Comparison of ENCODE assay signal across 8 cellular contexts in genomic region chr5:143229426-143229895, GRCh38.
A peak's percentile ranks its signal among the peaks of the same experiment; 100 is the strongest.
DNase-seq lines count a peak whose midpoint lies in the region; ATAC-seq, FAIRE-seq and TF ChIP-seq lines count a peak whose summit lies in the region.

No MANE protein-coding gene starts in this region.

- peak; percentile 38 for ATAC-seq in GM18870 (IDR thresholded peaks at IDR 0.05; ENCODE audit: unreplicated experiment)
- peak; percentile 48 for ATAC-seq in HG02642 (IDR thresholded peaks at IDR 0.05; ENCODE audit: poor library complexity, unreplicated experiment)
- ATAC-seq in mucosa of descending colon = peak; percentile 52
- ATAC-seq in esophagus mucosa = no peak

- H4K20me1 ChIP-seq in PC-9 (ENCODE audit: insufficient read depth) = no peaks in the 10 kb centered on the region

- POLR2A ChIA-PET in PC-9 (lab: Charles Lee; ENCODE audit: unreplicated experiment) = no interaction called here

- H3K9me3 ChIP-seq in mucosa of descending colon = no peaks in the 10 kb centered on the region
- no peaks in the 10 kb centered on the region for H3K9me3 ChIP-seq in PC-9 (ENCODE audit: insufficient read depth, low read depth)

- no peak overlapping the region for H3K4me2 ChIP-seq in PC-9

- intact Hi-C loops in mucosa of descending colon (cut with DNase I, micrococcal nuclease) = no loop called here
- intact Hi-C loops in PC-9 (cut with micrococcal nuclease; ENCODE audit: unreplicated experiment) = no loop called here

- H3K4me3 ChIP-seq in mucosa of descending colon (no peak overlapping the region), PC-9 (no peak overlapping the region)

- H3F3A ChIP-seq in PC-9 (ENCODE audit: insufficient read depth, low read depth) = no peaks in the 10 kb centered on the region

- H3K9me2 ChIP-seq in PC-9 (ENCODE audit: insufficient read depth) = no peaks in the 10 kb centered on the region

- TF ChIP-seq CTCF in mucosa of descending colon (IDR thresholded peaks at IDR 0.05) (no peak), PC-9 (conservative IDR thresholded peaks at IDR 0.05) (no peak)

- H3K36me3 ChIP-seq in mucosa of descending colon (ENCODE audit: low read depth) (no peaks in the 10 kb centered on the region), PC-9 (ENCODE audit: low read depth) (no peaks in the 10 kb centered on the region)

- H3K27ac ChIP-seq in PC-9 = no peak overlapping the region

- CTCF ChIA-PET in PC-9 (lab: Charles Lee) = no interaction called here

- FAIRE-seq in frontal cortex (lab: Jason Lieb, UNC) = no peak

- no TSS peak for BruUV-seq in PC-9 (replicated peaks; lab: Mats Ljungman, UMichigan)

- H3K4me1 ChIP-seq in mucosa of descending colon (ENCODE audit: low read depth) (no peaks in the 10 kb centered on the region), PC-9 (replicated peaks; ENCODE audit: insufficient read depth) (no peaks in the 10 kb centered on the region)

- no peak for DNase-seq in mucosa of descending colon
- DNase-seq in frontal cortex (ENCODE audit: low spot score in 2 of 2) = no peak
- DNase-seq in PC-9 = no peak
- DNase-seq in foreskin melanocyte = no peak

- peak; percentile 51 for TF ChIP-seq POLR2A in Raji (IDR thresholded peaks at IDR 0.05; ENCODE audit: insufficient read depth, low read depth, low read length)

- H3K79me2 ChIP-seq in PC-9 (ENCODE audit: low read depth) = no peaks in the 10 kb centered on the region

- H2AFZ ChIP-seq in PC-9 = no peak overlapping the region

- H3K27me3 ChIP-seq in PC-9 (ENCODE audit: insufficient read depth, low read depth) = no peaks in the 10 kb centered on the region
